ENCODE assay signal across 26 cellular contexts in genomic region chr1:237789619-237790018, GRCh38.
A peak's percentile ranks its signal among the peaks of the same experiment; 100 is the strongest.
DNase-seq lines count a peak whose midpoint lies in the region; ATAC-seq and TF ChIP-seq lines count a peak whose summit lies in the region.
"Had no signal": no experiment of that assay in that cellular context is flagged by ENCODE, and none has a peak within 500 bp of the region (broad histone marks: within the 10 kb centered on the region; RNA-seq: fewer than 3 reads in every experiment).

No MANE protein-coding gene starts in this region.

- H3K4me1 ChIP-seq in MM.1S (ENCODE audit: low read length) (no peaks in the 10 kb centered on the region), upper lobe of right lung (no peaks in the 10 kb centered on the region)
- H3K4me1 ChIP-seq: gastroesophageal sphincter, uterus had no signal

- H3F3A ChIP-seq in MM.1S (ENCODE audit: insufficient read depth, low read length) = no peaks in the 10 kb centered on the region

- ATAC-seq in left cardiac atrium (peak; percentile 9 to 36), upper lobe of right lung (no peak), GM21381 (IDR thresholded peaks at IDR 0.05; ENCODE audit: unreplicated experiment) (no peak)
- ATAC-seq: gastroesophageal sphincter, WTC11 had no signal

- peak; percentile 49 for DNase-seq in Caki2 (ENCODE audit: low read depth)
- peak; percentile 11 for DNase-seq in MM.1S
- DNase-seq in left cardiac atrium = no peak
- DNase-seq in nephron progenitor cell = no peak
- DNase-seq in upper lobe of right lung = no peak
- no peak for DNase-seq in NCI-H748 treated with DMSO at 0.1 percent for 48 hours (lab: John Stamatoyannopoulos, UW)
- DNase-seq in effector CD8-positive, alpha-beta T cell (lab: John Stamatoyannopoulos, UW) = no peak
- DNase-seq: ACHN; activated CD4-positive, alpha-beta T cell treated with anti-CD3 and anti-CD28 coated beads, Interleukin-2, amount 50 U/mL, for 48 hours; activated CD8-positive, alpha-beta memory T cell treated with anti-CD3 and anti-CD28 coated beads, Interleukin-2, amount 50 U/mL, for 48 hours; activated naive CD8-positive, alpha-beta T cell treated with anti-CD3 and anti-CD28 coated beads for 36 hours; HCEC 1CT; KG1; mesendoderm; naive B cell; NCI-H1930; NCI-H345; NK-92 treated with Interleukin-12 subunit alpha and Interleukin-12 subunit beta, amount 100 ng/mL, for 24 hours; SK-N-SH; uterus had no signal

- H3K9ac ChIP-seq in MM.1S (ENCODE audit: low read length) = no peak overlapping the region
- H3K9ac ChIP-seq: SK-N-SH had no signal

- no peak overlapping the region for H3K27ac ChIP-seq in MM.1S (ENCODE audit: low read length)
- H3K27ac ChIP-seq in upper lobe of right lung = no peak overlapping the region
- H3K27ac ChIP-seq: C4-2B, gastroesophageal sphincter, uterus had no signal

- peak overlapping the region; percentile 38 for H3K27ac Mint-ChIP-seq in nephron progenitor cell
- H3K27ac Mint-ChIP-seq: activated naive CD8-positive, alpha-beta T cell treated with anti-CD3 and anti-CD28 coated beads for 36 hours; activated T-helper 2 cell treated with anti-CD3 and anti-CD28 coated beads, Interferon-gamma antibody, Interleukin-2, Interleukin-4, amounts not matched to agents 10 μg/mL and 5 μg/mL and 100 μg/mL, durations not matched to agents 14 hours and 24 hours and 36 hours; T-helper 2 cell treated with Interferon-gamma antibody and Interleukin-4, amounts not matched to agents 5 μg/mL and 100 μg/mL, for 36 hours; WTC11 had no signal

- no peak overlapping the region for H3K4me3 Mint-ChIP-seq in nephron progenitor cell
- H3K4me3 Mint-ChIP-seq: activated naive CD8-positive, alpha-beta T cell treated with anti-CD3 and anti-CD28 coated beads for 36 hours; naive B cell; T-helper 2 cell treated with Interferon-gamma antibody and Interleukin-4, amounts not matched to agents 5 μg/mL and 100 μg/mL, for 36 hours; WTC11 had no signal

- H3K4me1 Mint-ChIP-seq in nephron progenitor cell = peaks cover 20% of the 10 kb centered on the region
- H3K4me1 Mint-ChIP-seq: activated naive CD8-positive, alpha-beta T cell treated with anti-CD3 and anti-CD28 coated beads for 36 hours; naive B cell had no signal

- H3K27me3 ChIP-seq in MM.1S (replicated peaks; ENCODE audit: insufficient read depth, low read length) (no peaks in the 10 kb centered on the region), upper lobe of right lung (no peaks in the 10 kb centered on the region)
- H3K27me3 ChIP-seq: gastroesophageal sphincter, uterus had no signal

- H2AFZ ChIP-seq in MM.1S (ENCODE audit: low read length) = no peak overlapping the region

- H3K9me3 Mint-ChIP-seq in nephron progenitor cell = no peaks in the 10 kb centered on the region
- H3K9me3 Mint-ChIP-seq: activated naive CD8-positive, alpha-beta T cell treated with anti-CD3 and anti-CD28 coated beads for 36 hours; activated T-helper 2 cell treated with anti-CD3 and anti-CD28 coated beads, Interferon-gamma antibody, Interleukin-2, Interleukin-4, amounts not matched to agents 10 μg/mL and 5 μg/mL and 100 μg/mL, durations not matched to agents 14 hours and 24 hours and 36 hours; naive B cell; T-helper 2 cell treated with Interferon-gamma antibody and Interleukin-4, amounts not matched to agents 5 μg/mL and 100 μg/mL, for 36 hours; WTC11 had no signal

- no peaks in the 10 kb centered on the region for H3K9me2 ChIP-seq in MM.1S (replicated peaks; ENCODE audit: insufficient read depth, low read length)
- H3K9me2 ChIP-seq: SK-N-SH had no signal

- no peak overlapping the region for H3K4me2 ChIP-seq in MM.1S (ENCODE audit: low read depth, low read length)
- H3K4me2 ChIP-seq: SK-N-SH had no signal

- intact Hi-C loops in left cardiac atrium (cut with DNase I) (no loop called here), upper lobe of right lung (cut with DNase I) (no loop called here)

- no peaks in the 10 kb centered on the region for H3K36me3 Mint-ChIP-seq in nephron progenitor cell (ENCODE audit: low read depth)
- H3K36me3 Mint-ChIP-seq: activated naive CD8-positive, alpha-beta T cell treated with anti-CD3 and anti-CD28 coated beads for 36 hours; naive B cell; WTC11 had no signal

- H3K4me3 ChIP-seq in MM.1S (ENCODE audit: low read length) = no peak overlapping the region
- H3K4me3 ChIP-seq in upper lobe of right lung = no peak overlapping the region
- H3K4me3 ChIP-seq: gastroesophageal sphincter, uterus had no signal

- in situ Hi-C loops in Caki2 (cut with HindIII; ENCODE audit: low pct_unique_long_range_greater_than_20kb, low sequenced_read_pairs) = no loop called here

- no peaks in the 10 kb centered on the region for H3K79me2 ChIP-seq in MM.1S (ENCODE audit: low read length)

- no peaks in the 10 kb centered on the region for H4K20me1 ChIP-seq in MM.1S (ENCODE audit: insufficient read depth, low read length)

- H3K36me3 ChIP-seq in MM.1S (replicated peaks; ENCODE audit: insufficient read depth, low read length) (no peaks in the 10 kb centered on the region), upper lobe of right lung (no peaks in the 10 kb centered on the region)
- H3K36me3 ChIP-seq: uterus had no signal

- TF ChIP-seq CTCF in MM.1S (IDR thresholded peaks at IDR 0.05; ENCODE audit: low read length) (no peak), nephron progenitor cell (IDR thresholded peaks at IDR 0.05) (no peak), upper lobe of right lung (IDR thresholded peaks at IDR 0.05) (no peak)

- H3K9me3 ChIP-seq in MM.1S (replicated peaks; ENCODE audit: insufficient read depth, low read length) = no peaks in the 10 kb centered on the region
- H3K9me3 ChIP-seq in upper lobe of right lung = no peaks in the 10 kb centered on the region
- H3K9me3 ChIP-seq: gastroesophageal sphincter, SK-N-SH, uterus had no signal

- no peaks in the 10 kb centered on the region for H3K27me3 Mint-ChIP-seq in nephron progenitor cell (ENCODE audit: low read depth, poor library complexity)
- H3K27me3 Mint-ChIP-seq: activated naive CD8-positive, alpha-beta T cell treated with anti-CD3 and anti-CD28 coated beads for 36 hours had no signal

Comparison
In these comparisons a context has a peak if more than half of its experiments do, and no peak if none do; other contexts are left out.
1. DNase-seq: peak in Caki2 (single experiment) and MM.1S (single experiment); none in left cardiac atrium (single experiment), nephron progenitor cell (single experiment), upper lobe of right lung (single experiment), NCI-H748 treated with DMSO at 0.1 percent for 48 hours (single experiment) and effector CD8-positive, alpha-beta T cell (single experiment).
2. ATAC-seq: peak in left cardiac atrium (2 of 2); none in upper lobe of right lung (single experiment) and GM21381 (single experiment).